Comparison of ENCODE assay signal across 17 cellular contexts in the genomic region with DNA sequence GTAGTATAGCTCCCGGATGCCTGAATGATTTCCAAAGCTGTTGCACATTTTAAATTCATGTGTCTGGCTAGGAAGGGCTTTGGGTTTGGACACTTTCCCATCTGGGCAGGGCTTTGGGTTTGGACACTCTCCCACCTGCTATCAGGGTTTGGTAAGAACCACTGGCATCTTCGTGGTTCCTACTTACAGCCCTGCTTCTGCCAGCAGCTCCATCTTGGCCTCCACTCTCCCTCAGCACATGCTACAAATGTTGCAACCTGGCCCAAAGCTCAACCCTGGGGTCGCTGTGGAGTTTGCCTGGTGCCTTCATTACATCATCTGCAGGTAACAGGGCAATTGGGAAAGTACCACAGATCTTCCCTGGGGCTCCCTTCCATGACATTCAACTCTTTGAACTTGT. TPM values are rescaled to one million over a fixed set of nuclear protein-coding genes. Genes with fewer than 3 reads are reported as not detected.
DNase-seq lines count a peak whose midpoint lies in the region; ATAC-seq and TF ChIP-seq lines count a peak whose summit lies in the region.
"Had no signal": no experiment of that assay in that cellular context is flagged by ENCODE, and none has a peak within 500 bp of the region (broad histone marks: within the 10 kb centered on the region; RNA-seq: fewer than 3 reads in every experiment).

No MANE protein-coding gene starts in this region.

- no peaks in the 10 kb centered on the region for H3K9me3 Mint-ChIP-seq in activated T-cell treated with anti-CD3 and anti-CD28 coated beads, Interleukin-2, amount 50 U/mL, for 72 hours
- H3K9me3 Mint-ChIP-seq in stimulated activated effector memory CD8-positive, alpha-beta T cell treated with anti-CD3 and anti-CD28 coated beads, Interleukin-12 subunit alpha, Interleukin-12 subunit beta, amount 100 ng/mL, for 72 hours: no peaks in the 10 kb centered on the region
- H3K9me3 Mint-ChIP-seq: memory B cell had no signal

- no peak for DNase-seq in activated T-cell treated with anti-CD3 and anti-CD28 coated beads, Interleukin-2, amount 50 U/mL, for 72 hours
- DNase-seq in activated T-cell treated with anti-CD3 and anti-CD28 coated beads for 4 hours (no peak), T-helper 17 cell (no peak), fibroblast of pulmonary artery (ENCODE audit: low read depth) (peak; percentile 56), NCI-H2107 treated with DMSO at 0.1 percent for 48 hours (lab: John Stamatoyannopoulos, UW; ENCODE audit: unreplicated experiment) (no peak), occipital lobe (lab: John Stamatoyannopoulos, UW) (no peak)
- DNase-seq in stimulated activated effector memory CD8-positive, alpha-beta T cell treated with anti-CD3 and anti-CD28 coated beads, Interleukin-12 subunit alpha, Interleukin-12 subunit beta, amount 100 ng/mL, for 72 hours (ENCODE audit: low spot score in 2 of 2): no peak
- DNase-seq: activated CD4-positive, CD25-positive, alpha-beta regulatory T cell treated with anti-CD3 and anti-CD28 coated beads, Interleukin-2, amount 50 U/mL, for 72 hours; head of caudate nucleus; KG1; NCI-H1417 had no signal

- no peaks in the 10 kb centered on the region for H3K9me3 ChIP-seq in T-helper 17 cell (ENCODE audit: control insufficient read depth, low read length, poor library complexity, severe bottlenecking)
- H3K9me3 ChIP-seq: vagina had no signal

- peak overlapping the region; percentile 67 for H3K27ac Mint-ChIP-seq in activated T-cell treated with anti-CD3 and anti-CD28 coated beads, Interleukin-2, amount 50 U/mL, for 72 hours
- H3K27ac Mint-ChIP-seq in T-helper 17 cell: peak overlapping the region; percentile 29
- H3K27ac Mint-ChIP-seq in stimulated activated effector memory CD8-positive, alpha-beta T cell treated with anti-CD3 and anti-CD28 coated beads, Interleukin-12 subunit alpha, Interleukin-12 subunit beta, amount 100 ng/mL, for 72 hours: peak overlapping the region; percentile 70
- H3K27ac Mint-ChIP-seq: memory B cell had no signal

- H3K4me3 Mint-ChIP-seq in activated T-cell treated with anti-CD3 and anti-CD28 coated beads, Interleukin-2, amount 50 U/mL, for 72 hours: no peak overlapping the region
- peak overlapping the region; percentile 7 for H3K4me3 Mint-ChIP-seq in T-helper 17 cell
- no peak overlapping the region for H3K4me3 Mint-ChIP-seq in stimulated activated effector memory CD8-positive, alpha-beta T cell treated with anti-CD3 and anti-CD28 coated beads, Interleukin-12 subunit alpha, Interleukin-12 subunit beta, amount 100 ng/mL, for 72 hours
- H3K4me3 Mint-ChIP-seq: memory B cell had no signal

- H3K4me3 ChIP-seq in fibroblast of pulmonary artery (replicated peaks; ENCODE audit: low read depth, low read length): no peak overlapping the region
- H3K4me3 ChIP-seq: vagina had no signal

- ATAC-seq in activated T-cell treated with anti-CD3 and anti-CD28 coated beads, Interleukin-2, amount 50 U/mL, for 72 hours (replicated peaks in 1 of 2): no peak
- ATAC-seq in T-helper 17 cell (no peak), GM21825 (IDR thresholded peaks at IDR 0.05; ENCODE audit: unreplicated experiment) (no peak)
- ATAC-seq in stimulated activated effector memory CD8-positive, alpha-beta T cell treated with anti-CD3 and anti-CD28 coated beads, Interleukin-12 subunit alpha, Interleukin-12 subunit beta, amount 100 ng/mL, for 72 hours: no peak

- TF ChIP-seq CTCF in fibroblast of pulmonary artery (IDR thresholded peaks at IDR 0.05; ENCODE audit: low read length, missing control alignments): no peak

- peaks cover 70% of the 10 kb centered on the region for H3K4me1 Mint-ChIP-seq in activated T-cell treated with anti-CD3 and anti-CD28 coated beads, Interleukin-2, amount 50 U/mL, for 72 hours (ENCODE audit: low read depth)
- peaks cover 40% of the 10 kb centered on the region for H3K4me1 Mint-ChIP-seq in T-helper 17 cell
- H3K4me1 Mint-ChIP-seq in stimulated activated effector memory CD8-positive, alpha-beta T cell treated with anti-CD3 and anti-CD28 coated beads, Interleukin-12 subunit alpha, Interleukin-12 subunit beta, amount 100 ng/mL, for 72 hours: peaks cover 65% of the 10 kb centered on the region

- no peaks in the 10 kb centered on the region for H3K27me3 Mint-ChIP-seq in activated T-cell treated with anti-CD3 and anti-CD28 coated beads, Interleukin-2, amount 50 U/mL, for 72 hours (ENCODE audit: low read depth)
- no peaks in the 10 kb centered on the region for H3K27me3 Mint-ChIP-seq in T-helper 17 cell
- H3K27me3 Mint-ChIP-seq: memory B cell had no signal

- peaks cover 9 to 27% of the 10 kb centered on the region in 2 donors for H3K36me3 Mint-ChIP-seq in activated T-cell treated with anti-CD3 and anti-CD28 coated beads, Interleukin-2, amount 50 U/mL, for 72 hours (ENCODE audit: insufficient read depth in 2 of 2)
- peaks cover under 1% of the 10 kb centered on the region for H3K36me3 Mint-ChIP-seq in T-helper 17 cell (ENCODE audit: low read depth)
- H3K36me3 Mint-ChIP-seq in stimulated activated effector memory CD8-positive, alpha-beta T cell treated with anti-CD3 and anti-CD28 coated beads, Interleukin-12 subunit alpha, Interleukin-12 subunit beta, amount 100 ng/mL, for 72 hours: peaks cover 52% of the 10 kb centered on the region

RNA-seq across cellular contexts. Expression of a gene that starts 3.5 kb away (rescaled TPM):
- total RNA-seq in activated T-cell treated with anti-CD3 and anti-CD28 coated beads, Interleukin-2, amount 50 U/mL, for 72 hours: 10 to 100 TPM; 31.8 to 35.0 TPM
- 10 to 100 TPM; 18.3 to 23.1 TPM for total RNA-seq in T-helper 17 cell
- total RNA-seq in occipital lobe: 7.5 TPM

RNA-seq across cellular contexts. Expression of a gene that starts 4.7 kb away (rescaled TPM):
- 10 to 100 TPM; 43.3 to 51.6 TPM for total RNA-seq in activated T-cell treated with anti-CD3 and anti-CD28 coated beads, Interleukin-2, amount 50 U/mL, for 72 hours
- total RNA-seq in T-helper 17 cell (10 to 100 TPM; 40.7 to 46.2 TPM), occipital lobe (27.8 TPM)

RNA-seq across cellular contexts. Expression of a gene that starts 4.9 kb away (rescaled TPM):
- 100 to 1,000 TPM; 121 to 129 TPM for total RNA-seq in activated T-cell treated with anti-CD3 and anti-CD28 coated beads, Interleukin-2, amount 50 U/mL, for 72 hours
- total RNA-seq in T-helper 17 cell: 100 to 1,000 TPM; 168 to 172 TPM
- total RNA-seq in occipital lobe: 55.7 TPM

RNA-seq across cellular contexts. Expression of a gene that starts 9.7 kb away (rescaled TPM):
- total RNA-seq in activated T-cell treated with anti-CD3 and anti-CD28 coated beads, Interleukin-2, amount 50 U/mL, for 72 hours: under 1 TPM in 1 of 2 donors, not detected in 1; 0.41 TPM
- total RNA-seq in T-helper 17 cell (1 to 10 TPM; 1.4 to 9.2 TPM), occipital lobe (15.4 TPM)
- total RNA-seq: chondrocyte, G401, H1 had no signal

RNA-seq across cellular contexts. Expression of a gene that starts 22.0 kb away (rescaled TPM):
- total RNA-seq in activated T-cell treated with anti-CD3 and anti-CD28 coated beads, Interleukin-2, amount 50 U/mL, for 72 hours: 10 to 100 TPM; 24.3 to 30.2 TPM
- 10 to 100 TPM; 34.8 to 36.3 TPM for total RNA-seq in T-helper 17 cell
- 14.2 TPM for total RNA-seq in occipital lobe
